In genomic region chr17:67448449-67448848, GRCh38 we compare ENCODE assay signal across 22 cellular contexts.
DNase-seq lines count a peak whose midpoint lies in the region; ATAC-seq and TF ChIP-seq lines count a peak whose summit lies in the region.
"Had no signal": no experiment of that assay in that cellular context is flagged by ENCODE, and none has a peak within 500 bp of the region (broad histone marks: within the 10 kb centered on the region; RNA-seq: fewer than 3 reads in every experiment).

No MANE protein-coding gene starts in this region.

- no peaks in the 10 kb centered on the region for H3K9me3 Mint-ChIP-seq in CD4-positive, alpha-beta T cell
- H3K9me3 Mint-ChIP-seq in natural killer cell, result no peaks in the 10 kb centered on the region
- H3K9me3 Mint-ChIP-seq: activated B cell treated with CpG ODN at 0.5 μM for 24 hours; activated T-helper 2 cell treated with anti-CD3 and anti-CD28 coated beads, Interferon-gamma antibody, Interleukin-2, Interleukin-4, amounts not matched to agents 10 μg/mL and 5 μg/mL and 100 μg/mL, durations not matched to agents 14 hours and 24 hours and 36 hours; stimulated activated naive CD8-positive, alpha-beta T cell treated with anti-CD3 and anti-CD28 coated beads, Interleukin-15, amount 100 ng/mL, for 72 hours had no signal

- POLR2A ChIA-PET in CD4-positive, alpha-beta T cell (lab: Charles Lee), result interaction anchor here (0.6 to 9.3 kb wide), 5 partner anchors 8 to 69 kb away, joined by 4 to 182 read pairs (median 5); no protein-coding TSS in a partner anchor

- H3K4me3 ChIP-seq in foreskin fibroblast (ENCODE audit: low read depth in 1 of 2, low read length in 2 of 2), result no peak overlapping the region
- H3K4me3 ChIP-seq: SJCRH30 had no signal

- no peak for ATAC-seq in CD4-positive, alpha-beta T cell (ENCODE audit: poor library complexity)
- no peak for ATAC-seq in T-helper 17 cell
- no peak for ATAC-seq in natural killer cell
- ATAC-seq in GM18519 (IDR thresholded peaks at IDR 0.05; ENCODE audit: low FRiP score, unreplicated experiment), result no peak
- ATAC-seq: stimulated activated naive CD8-positive, alpha-beta T cell treated with anti-CD3 and anti-CD28 coated beads, Interleukin-15, amount 100 ng/mL, for 72 hours had no signal

- peaks cover 24% of the 10 kb centered on the region for H3K36me3 Mint-ChIP-seq in CD4-positive, alpha-beta T cell (ENCODE audit: low read depth)
- H3K36me3 Mint-ChIP-seq in T-helper 17 cell (ENCODE audit: low read depth) (peaks cover 2% of the 10 kb centered on the region), natural killer cell (no peaks in the 10 kb centered on the region)

- no peaks in the 10 kb centered on the region for H3K27me3 ChIP-seq in CD4-positive, alpha-beta T cell (ENCODE audit: control insufficient read depth, insufficient read depth, low read length)
- H3K27me3 ChIP-seq: brain microvascular endothelial cell, SJCRH30 had no signal

- peak overlapping the region; percentile 52 for H3K27ac ChIP-seq in CD4-positive, alpha-beta T cell (ENCODE audit: low read depth, low read length)
- H3K27ac ChIP-seq: brain microvascular endothelial cell, SJCRH30 had no signal

- H3K9me3 ChIP-seq in CD4-positive, alpha-beta T cell (ENCODE audit: control insufficient read depth, low read length), result no peaks in the 10 kb centered on the region
- no peaks in the 10 kb centered on the region for H3K9me3 ChIP-seq in T-helper 17 cell (ENCODE audit: control insufficient read depth, low read length, poor library complexity, severe bottlenecking)
- H3K9me3 ChIP-seq: SJCRH30 had no signal

- peaks cover 90% of the 10 kb centered on the region for H3K4me1 Mint-ChIP-seq in CD4-positive, alpha-beta T cell (ENCODE audit: low read depth)
- H3K4me1 Mint-ChIP-seq in T-helper 17 cell (peaks cover 52% of the 10 kb centered on the region), natural killer cell (peaks cover 70 to 80% of the 10 kb centered on the region in 2 donors)

- CTCF ChIA-PET in CD4-positive, alpha-beta T cell (lab: Charles Lee), result interaction anchor here (3.5 kb wide), 1 partner anchor 26 kb away, joined by 13 read pairs; no protein-coding TSS in a partner anchor

- peak overlapping the region; percentile 91 for H3K27ac Mint-ChIP-seq in CD4-positive, alpha-beta T cell
- H3K27ac Mint-ChIP-seq in T-helper 17 cell (peak overlapping the region; percentile 94), natural killer cell (peak overlapping the region; percentile 97)
- H3K27ac Mint-ChIP-seq: activated B cell treated with CpG ODN at 0.5 μM for 24 hours had no signal

- peak; percentile 41 for DNase-seq in activated CD8-positive, alpha-beta memory T cell treated with anti-CD3 and anti-CD28 coated beads, Interleukin-2, amount 50 U/mL, for 48 hours
- DNase-seq in activated CD8-positive, alpha-beta memory T cell treated with anti-CD3 and anti-CD28 coated beads for 24 hours, result no peak
- no peak for DNase-seq in CD4-positive, alpha-beta T cell
- no peak for DNase-seq in T-helper 17 cell
- no peak for DNase-seq in natural killer cell
- DNase-seq in foreskin fibroblast, result no peak
- DNase-seq: activated B cell treated with CpG ODN at 0.5 μM for 24 hours; brain microvascular endothelial cell; C1 segment of cervical spinal cord; glutamatergic neuron; KG1; kidney; MM.1S; NCI-H1417; NCI-H2081 treated with DMSO at 0.1 percent for 48 hours; NCI-H226; NCI-H69; occipital lobe; SJCRH30; stimulated activated naive CD8-positive, alpha-beta T cell treated with anti-CD3 and anti-CD28 coated beads, Interleukin-15, amount 100 ng/mL, for 72 hours had no signal

- intact Hi-C loops in CD4-positive, alpha-beta T cell (cut with DNase I, micrococcal nuclease), result no loop called here
- intact Hi-C loops in natural killer cell (cut with micrococcal nuclease), result no loop called here

- H3K27me3 Mint-ChIP-seq in CD4-positive, alpha-beta T cell, result no peaks in the 10 kb centered on the region
- H3K27me3 Mint-ChIP-seq in T-helper 17 cell (no peaks in the 10 kb centered on the region), natural killer cell (ENCODE audit: low read depth in 2 of 2) (no peaks in the 10 kb centered on the region)
- H3K27me3 Mint-ChIP-seq: activated B cell treated with CpG ODN at 0.5 μM for 24 hours; stimulated activated naive CD8-positive, alpha-beta T cell treated with anti-CD3 and anti-CD28 coated beads, Interleukin-15, amount 100 ng/mL, for 72 hours had no signal

- no peak for TF ChIP-seq CTCF in CD4-positive, alpha-beta T cell (IDR thresholded peaks at IDR 0.05)
- TF ChIP-seq CTCF in natural killer cell (IDR thresholded peaks at IDR 0.05) (no peak), foreskin fibroblast (IDR thresholded peaks at IDR 0.05; ENCODE audit: low read depth, low read length) (no peak)

- H3K4me3 Mint-ChIP-seq in CD4-positive, alpha-beta T cell, result peak overlapping the region; percentile 8
- H3K4me3 Mint-ChIP-seq in T-helper 17 cell, result no peak overlapping the region
- peak overlapping the region; percentile 82 for H3K4me3 Mint-ChIP-seq in natural killer cell
- H3K4me3 Mint-ChIP-seq: activated B cell treated with CpG ODN at 0.5 μM for 24 hours had no signal
